Comparison of ENCODE assay signal across 20 cellular contexts in genomic region chr4:185580699-185581098, GRCh38. TPM values are rescaled to one million over a fixed set of nuclear protein-coding genes. Genes with fewer than 3 reads are reported as not detected.
DNase-seq lines count a peak whose midpoint lies in the region; FAIRE-seq and TF ChIP-seq lines count a peak whose summit lies in the region.
"Had no signal": no experiment of that assay in that cellular context is flagged by ENCODE, and none has a peak within 500 bp of the region (broad histone marks: within the 10 kb centered on the region; RNA-seq: fewer than 3 reads in every experiment).

No MANE protein-coding gene starts in this region.

- WGBS in GM23248 (ENCODE audit: low coverage in 1 of 2, low lambda C conversion rate in 2 of 2, missing lambda C conversion rate in 2 of 2), 2 experiments, result 74 to 77% methylated on average over 12 of the region's 12 CpGs

- H3K9me3 ChIP-seq in SJCRH30 (replicated peaks) (no peaks in the 10 kb centered on the region), keratinocyte (ENCODE audit: control insufficient read depth, low read depth, low read length) (no peaks in the 10 kb centered on the region), skeletal muscle tissue (ENCODE audit: control insufficient read depth in 3 of 3, low read length in 3 of 3) (no peaks in the 10 kb centered on the region), GM23248 (ENCODE audit: low read depth) (no peaks in the 10 kb centered on the region)

- no TSS peak for BruUV-seq in Calu3 (replicated peaks; lab: Mats Ljungman, UMichigan)

- H3K4me2 ChIP-seq in keratinocyte (ENCODE audit: control insufficient read depth, extremely low read depth, insufficient read depth, low read depth, low read length) (no peak overlapping the region), GM23248 (ENCODE audit: unreplicated experiment) (no peak overlapping the region)
- H3K4me2 ChIP-seq: BLaER1 treated with 17β-estradiol and CSF1 and Interleukin-3, amounts not matched to agents 10 nM and 100 nM had no signal

- no peaks in the 10 kb centered on the region for H3K4me1 Mint-ChIP-seq in Calu3 (ENCODE audit: low read depth, unreplicated experiment)

- H3K27me3 ChIP-seq in SJCRH30 (no peaks in the 10 kb centered on the region), keratinocyte (ENCODE audit: control insufficient read depth, extremely low read depth, insufficient read depth, low read length) (peaks cover 11% of the 10 kb centered on the region), skeletal muscle tissue (ENCODE audit: control insufficient read depth in 3 of 3, insufficient read depth in 3 of 3, low read length in 3 of 3) (no peaks in the 10 kb centered on the region), GM23248 (replicated peaks; ENCODE audit: insufficient read depth) (no peaks in the 10 kb centered on the region)
- H3K27me3 ChIP-seq: BLaER1 treated with 17β-estradiol and CSF1 and Interleukin-3, amounts not matched to agents 10 nM and 100 nM had no signal

- no peak overlapping the region for H3K4me3 ChIP-seq in SJCRH30
- H3K4me3 ChIP-seq in keratinocyte (ENCODE audit: control insufficient read depth in 2 of 3, extremely low read depth in 1 of 3, insufficient read depth in 2 of 3, low read depth in 1 of 3, low read length in 3 of 3), result no peak overlapping the region
- no peak overlapping the region for H3K4me3 ChIP-seq in skeletal muscle tissue (ENCODE audit: low read length in 3 of 3)
- no peak overlapping the region for H3K4me3 ChIP-seq in GM23248
- H3K4me3 ChIP-seq: BLaER1 treated with 17β-estradiol and CSF1 and Interleukin-3, amounts not matched to agents 10 nM and 100 nM had no signal

- intact Hi-C loops in Calu3 (cut with micrococcal nuclease; ENCODE audit: unreplicated experiment), result no loop called here

- no peak overlapping the region for H2AFZ ChIP-seq in keratinocyte (ENCODE audit: control insufficient read depth, low read length)
- no peak overlapping the region for H2AFZ ChIP-seq in GM23248

- H3K9me2 ChIP-seq in GM23248 (ENCODE audit: insufficient read depth), result no peaks in the 10 kb centered on the region

- no peaks in the 10 kb centered on the region for H3K9me3 Mint-ChIP-seq in Calu3 (ENCODE audit: low read depth, unreplicated experiment)

- in situ Hi-C loops in GM23248 (cut with MboI), result no loop called here

- peak; percentile 41 for FAIRE-seq in keratinocyte (lab: Jason Lieb, UNC)
- FAIRE-seq: GM12892, GM19239 had no signal

- no peaks in the 10 kb centered on the region for H3F3A ChIP-seq in GM23248 (ENCODE audit: insufficient read depth)

- H3K79me2 ChIP-seq in keratinocyte (ENCODE audit: control insufficient read depth, insufficient read depth, low read length), result no peaks in the 10 kb centered on the region
- no peaks in the 10 kb centered on the region for H3K79me2 ChIP-seq in GM23248 (ENCODE audit: insufficient read depth)

- CTCF ChIA-PET in Calu3 (lab: Charles Lee), result no interaction called here

- H3K27ac Mint-ChIP-seq in Calu3 (ENCODE audit: unreplicated experiment), result no peak overlapping the region

- H3K27me3 Mint-ChIP-seq in Calu3 (ENCODE audit: unreplicated experiment), result no peaks in the 10 kb centered on the region

- H3K36me3 Mint-ChIP-seq in Calu3 (ENCODE audit: insufficient read depth, unreplicated experiment), result no peaks in the 10 kb centered on the region

- H3K9me1 ChIP-seq in keratinocyte (ENCODE audit: control insufficient read depth, extremely low read depth, insufficient read depth, low read length), result no peaks in the 10 kb centered on the region

- TF ChIP-seq CTCF in keratinocyte (optimal IDR thresholded peaks at IDR 0.05 in 1 of 3, IDR thresholded peaks at IDR 0.05 in 1 of 3, conservative IDR thresholded peaks at IDR 0.05 in 1 of 3; ENCODE audit: extremely low read depth in 1 of 3, insufficient read depth in 2 of 3, low read length in 3 of 3) (no peak), Calu3 (IDR thresholded peaks at IDR 0.05; ENCODE audit: unreplicated experiment) (no peak)

- H3K4me1 ChIP-seq in SJCRH30 (peaks cover 39% of the 10 kb centered on the region), keratinocyte (ENCODE audit: control insufficient read depth, extremely low read depth, insufficient read depth, low read length) (no peaks in the 10 kb centered on the region), skeletal muscle tissue (ENCODE audit: control insufficient read depth in 3 of 3, insufficient read depth in 3 of 3, low read length in 3 of 3) (peaks cover 17 to 24% (median 17%) of the 10 kb centered on the region in 3 donors), GM23248 (ENCODE audit: insufficient read depth) (no peaks in the 10 kb centered on the region)
- H3K4me1 ChIP-seq: BLaER1 treated with 17β-estradiol and CSF1 and Interleukin-3, amounts not matched to agents 10 nM and 100 nM had no signal

- dilution Hi-C loops in keratinocyte (cut with MboI; ENCODE audit: extremely low pct_ligation_motif_present, low sequenced_read_pairs), result no loop called here

- no peak overlapping the region for H3K9ac ChIP-seq in keratinocyte (ENCODE audit: control insufficient read depth, extremely low read depth, insufficient read depth, low read length)
- no peak overlapping the region for H3K9ac ChIP-seq in skeletal muscle tissue (ENCODE audit: low read depth in 1 of 3, low read length in 3 of 3)
- no peak overlapping the region for H3K9ac ChIP-seq in GM23248
- H3K9ac ChIP-seq: BLaER1 treated with 17β-estradiol and CSF1 and Interleukin-3, amounts not matched to agents 10 nM and 100 nM had no signal

- H3K36me3 ChIP-seq in SJCRH30 (no peaks in the 10 kb centered on the region), keratinocyte (ENCODE audit: control insufficient read depth in 2 of 2, extremely low read depth in 1 of 2, insufficient read depth in 2 of 2, low read length in 2 of 2) (no peaks in the 10 kb centered on the region), skeletal muscle tissue (ENCODE audit: control insufficient read depth in 3 of 3, insufficient read depth in 3 of 3, low read length in 3 of 3) (no peaks in the 10 kb centered on the region), GM23248 (ENCODE audit: low read depth) (no peaks in the 10 kb centered on the region)
- H3K36me3 ChIP-seq: BLaER1 treated with 17β-estradiol and CSF1 and Interleukin-3, amounts not matched to agents 10 nM and 100 nM had no signal

- no peaks in the 10 kb centered on the region for H4K20me1 ChIP-seq in keratinocyte (ENCODE audit: control insufficient read depth, extremely low read depth, insufficient read depth, low read length)
- no peaks in the 10 kb centered on the region for H4K20me1 ChIP-seq in GM23248 (ENCODE audit: insufficient read depth)
- H4K20me1 ChIP-seq: BLaER1 treated with 17β-estradiol and CSF1 and Interleukin-3, amounts not matched to agents 10 nM and 100 nM had no signal

- H3K4me3 Mint-ChIP-seq in Calu3 (ENCODE audit: low read depth, unreplicated experiment), result no peak overlapping the region

- H3K27ac ChIP-seq in SJCRH30 (peak overlapping the region; percentile 14; the same call in 1 of the 2 replicates), keratinocyte (ENCODE audit: control insufficient read depth, insufficient read depth, low read length) (no peak overlapping the region), skeletal muscle tissue (ENCODE audit: low read depth, low read length) (peak overlapping the region; percentile 90), GM23248 (no peak overlapping the region)
- H3K27ac ChIP-seq: BLaER1 treated with 17β-estradiol and CSF1 and Interleukin-3, amounts not matched to agents 10 nM and 100 nM had no signal

- DNase-seq in NCI-H82 (lab: John Stamatoyannopoulos, UW) (peak; percentile 60), NCI-H82 treated with DMSO at 0.1 percent for 48 hours (lab: John Stamatoyannopoulos, UW; ENCODE audit: unreplicated experiment) (no peak), SJCRH30 (peak in 1 of 2 experiments; percentile 43), keratinocyte (ENCODE audit: low read depth, low spot score) (no peak), Calu3 (no peak), GM23248 (no peak)
- DNase-seq in activated effector memory CD4-positive, alpha-beta T cell treated with Interleukin-2 at 50 U/mL for 16 hours, result no peak
- DNase-seq: COR-L47, DMS79, GDM1, KG1, NCI-H1105, NCI-H1694 treated with DMSO at 0.1 percent for 48 hours, NCI-H2171 treated with DMSO at 0.1 percent for 48 hours, NCI-H510A, RPMI8226 had no signal

RNA-seq across cellular contexts. Expression of gene PDLIM3, which starts 45.4 kb away (rescaled TPM):
- 137 and 144 TPM in 2 replicates for total RNA-seq in SJCRH30 (2014; rRNA removed; shearing (Covaris generic))
- polyA plus RNA-seq in keratinocyte (0.08 TPM in 1 of 3 replicates, not detected in the others), GM23248 (2016; fragmentation: Nextera tagmentation; extraction: Ambion mirVana) (0.51 and 0.69 TPM in 2 replicates)
- polyA plus RNA-seq in keratinocyte (2011; ENCODE audit: low read depth), result 0.24 TPM
- polyA plus RNA-seq in keratinocyte (2011; cell fraction: cytosol; rRNA removed), result not detected in 2 replicates
- 0.03 TPM in 1 of 2 replicates, not detected in the other for polyA plus RNA-seq in keratinocyte (2011; cell fraction: nucleus; rRNA removed)
- 0.41 TPM in 1 of 2 replicates, not detected in the other for polyA plus RNA-seq in keratinocyte (2012; ENCODE audit: low replicate concordance)
- polyA minus RNA-seq in keratinocyte, result not detected in 3 replicates
- not detected for polyA minus RNA-seq in keratinocyte (2011; cell fraction: cytosol; rRNA and poly(A)+ RNA removed)
- not detected in 2 replicates for polyA minus RNA-seq in keratinocyte (2011; cell fraction: nucleus; rRNA and poly(A)+ RNA removed)
- total RNA-seq in skeletal muscle tissue (415 TPM), Calu3 (2022) (0.50 and 0.51 TPM in 2 replicates)
- total RNA-seq in GM23248 (2014; rRNA removed; shearing (Covaris generic)), result 0.25 TPM in 1 of 2 replicates, not detected in the other

Comparison
In these comparisons a context has a peak if more than half of its experiments do, and no peak if none do; other contexts are left out.
1. H3K27ac ChIP-seq: peak in SJCRH30 (single experiment) and skeletal muscle tissue (single experiment); none in keratinocyte (single experiment) and GM23248 (single experiment).
2. RNA of gene PDLIM3, which starts 45.4 kb away (total RNA-seq): 415 TPM in skeletal muscle tissue (single experiment) and 137 to 144 TPM in SJCRH30; 0.50 to 0.51 TPM in Calu3 and 0.25 TPM in GM23248; every median in the first group is over 10 times any median in the second.